1 cellular context compared by ENCODE assay signal in the genomic region with DNA sequence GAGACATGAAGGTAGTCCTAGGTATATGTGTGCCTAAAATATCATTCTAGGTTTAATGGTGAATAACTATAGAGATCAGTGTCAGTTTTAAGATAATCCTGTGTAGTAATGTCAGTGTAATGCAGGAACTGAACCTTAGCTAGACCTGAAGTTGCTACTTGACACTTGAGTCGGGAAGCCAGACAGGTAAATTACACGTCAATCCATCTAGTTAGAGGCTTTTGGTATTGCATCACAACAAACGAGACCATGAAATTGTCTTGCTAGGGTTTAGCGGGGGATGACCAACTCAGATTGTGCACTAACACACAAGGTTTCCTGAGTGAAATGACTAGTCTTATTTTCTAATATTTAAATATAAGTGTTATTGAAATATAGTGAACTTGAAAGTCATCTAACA.
TF ChIP-seq lines count a peak whose summit lies in the region.

No MANE protein-coding gene starts in this region.

TF ChIP-seq in SK-N-SH, 30 proteins besides CTCF, POLR2A, EP300 and RAD21 (continued from another document):
- TF ChIP-seq, protein P1, sequence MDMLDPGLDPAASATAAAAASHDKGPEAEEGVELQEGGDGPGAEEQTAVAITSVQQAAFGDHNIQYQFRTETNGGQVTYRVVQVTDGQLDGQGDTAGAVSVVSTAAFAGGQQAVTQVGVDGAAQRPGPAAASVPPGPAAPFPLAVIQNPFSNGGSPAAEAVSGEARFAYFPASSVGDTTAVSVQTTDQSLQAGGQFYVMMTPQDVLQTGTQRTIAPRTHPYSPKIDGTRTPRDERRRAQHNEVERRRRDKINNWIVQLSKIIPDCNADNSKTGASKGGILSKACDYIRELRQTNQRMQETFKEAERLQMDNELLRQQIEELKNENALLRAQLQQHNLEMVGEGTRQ (IDR thresholded peaks at IDR 0.05; ENCODE audit: borderline replicate concordance, low read depth, low read length): no peak
- TF ChIP-seq, protein P2, sequence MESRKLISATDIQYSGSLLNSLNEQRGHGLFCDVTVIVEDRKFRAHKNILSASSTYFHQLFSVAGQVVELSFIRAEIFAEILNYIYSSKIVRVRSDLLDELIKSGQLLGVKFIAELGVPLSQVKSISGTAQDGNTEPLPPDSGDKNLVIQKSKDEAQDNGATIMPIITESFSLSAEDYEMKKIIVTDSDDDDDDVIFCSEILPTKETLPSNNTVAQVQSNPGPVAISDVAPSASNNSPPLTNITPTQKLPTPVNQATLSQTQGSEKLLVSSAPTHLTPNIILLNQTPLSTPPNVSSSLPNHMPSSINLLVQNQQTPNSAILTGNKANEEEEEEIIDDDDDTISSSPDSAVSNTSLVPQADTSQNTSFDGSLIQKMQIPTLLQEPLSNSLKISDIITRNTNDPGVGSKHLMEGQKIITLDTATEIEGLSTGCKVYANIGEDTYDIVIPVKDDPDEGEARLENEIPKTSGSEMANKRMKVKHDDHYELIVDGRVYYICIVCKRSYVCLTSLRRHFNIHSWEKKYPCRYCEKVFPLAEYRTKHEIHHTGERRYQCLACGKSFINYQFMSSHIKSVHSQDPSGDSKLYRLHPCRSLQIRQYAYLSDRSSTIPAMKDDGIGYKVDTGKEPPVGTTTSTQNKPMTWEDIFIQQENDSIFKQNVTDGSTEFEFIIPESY (IDR thresholded peaks at IDR 0.05; ENCODE audit: borderline replicate concordance, low read depth): no peak
- no peak for TF ChIP-seq MEF2A (IDR thresholded peaks at IDR 0.05; ENCODE audit: borderline replicate concordance, low read depth)
- TF ChIP-seq, protein P3, sequence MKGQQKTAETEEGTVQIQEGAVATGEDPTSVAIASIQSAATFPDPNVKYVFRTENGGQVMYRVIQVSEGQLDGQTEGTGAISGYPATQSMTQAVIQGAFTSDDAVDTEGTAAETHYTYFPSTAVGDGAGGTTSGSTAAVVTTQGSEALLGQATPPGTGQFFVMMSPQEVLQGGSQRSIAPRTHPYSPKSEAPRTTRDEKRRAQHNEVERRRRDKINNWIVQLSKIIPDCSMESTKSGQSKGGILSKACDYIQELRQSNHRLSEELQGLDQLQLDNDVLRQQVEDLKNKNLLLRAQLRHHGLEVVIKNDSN (IDR thresholded peaks at IDR 0.05; ENCODE audit: borderline replicate concordance, low read depth): no peak
- TF ChIP-seq, protein P4, sequence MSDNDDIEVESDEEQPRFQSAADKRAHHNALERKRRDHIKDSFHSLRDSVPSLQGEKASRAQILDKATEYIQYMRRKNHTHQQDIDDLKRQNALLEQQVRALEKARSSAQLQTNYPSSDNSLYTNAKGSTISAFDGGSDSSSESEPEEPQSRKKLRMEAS (IDR thresholded peaks at IDR 0.05; ENCODE audit: low read depth): no peak
- no peak for TF ChIP-seq SMC3 (IDR thresholded peaks at IDR 0.05; ENCODE audit: low read depth, low read length)
- TF ChIP-seq GATA2 (CRISPR knock-in tag; IDR thresholded peaks at IDR 0.05): no peak
